In the genomic region with DNA sequence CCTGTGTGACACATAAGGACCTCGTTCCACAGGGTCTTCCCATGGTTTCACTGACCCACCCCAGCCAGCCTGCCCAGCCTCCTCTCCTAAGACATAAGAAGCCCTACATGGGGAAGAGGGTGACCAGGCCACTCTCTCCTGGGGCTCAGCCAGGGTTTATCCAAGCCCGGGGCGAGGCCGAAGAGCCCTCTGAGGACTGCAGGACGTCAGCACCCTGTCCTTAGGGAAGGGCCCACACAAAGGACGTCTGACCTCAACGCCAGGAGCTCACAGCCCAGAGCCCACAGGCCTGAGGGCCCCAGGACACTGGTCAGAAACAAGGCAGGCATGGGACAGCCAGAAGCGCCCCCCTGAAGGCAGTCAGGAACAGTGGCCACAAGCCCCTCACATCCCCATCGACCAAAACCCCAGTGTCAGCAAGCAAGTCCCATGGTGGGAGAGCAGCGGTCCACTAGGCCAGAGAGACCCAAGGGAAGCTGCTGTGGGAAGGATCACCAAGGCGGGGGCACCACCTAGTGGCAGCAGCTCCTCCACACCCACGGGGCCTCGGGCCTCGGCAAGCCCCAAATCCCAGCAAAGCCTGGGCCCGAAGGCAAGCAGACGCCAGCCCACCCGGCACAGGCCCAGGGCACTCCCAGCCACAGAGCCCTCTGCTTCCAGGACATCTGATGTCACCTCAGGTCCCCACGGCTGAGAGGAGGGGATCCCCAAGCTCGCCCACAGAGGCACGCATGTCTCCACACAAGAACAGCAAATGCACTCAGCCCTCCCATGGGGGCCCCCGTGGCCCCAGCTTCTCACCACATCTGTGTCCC, we compare ENCODE assay signal across 8 cellular contexts. TPM values are rescaled to one million over a fixed set of nuclear protein-coding genes. Genes with fewer than 3 reads are reported as not detected.
DNase-seq lines count a peak whose midpoint lies in the region; ATAC-seq and TF ChIP-seq lines count a peak whose summit lies in the region.

No MANE protein-coding gene starts in this region.

- in situ Hi-C loops in GM13976 (cut with MboI; ENCODE audit: low sequenced_read_pairs, unreplicated experiment) = no loop called here
- in situ Hi-C loops in Panc1 (cut with HindIII; ENCODE audit: low pct_unique_long_range_greater_than_20kb, low sequenced_read_pairs) = no loop called here

- intact Hi-C loops in Panc1 (cut with micrococcal nuclease; ENCODE audit: unreplicated experiment) (no loop called here), psoas muscle (cut with DNase I) (loop anchor here (2.0 to 10.0 kb wide), 4 partner anchors 105 to 632 kb away; no protein-coding TSS in a partner anchor)

- DNase-seq in AG09309 (ENCODE audit: low read depth) (peak; percentile 29), GM13976 (ENCODE audit: low spot score) (peak; percentile 90), Panc1 (ENCODE audit: low read depth, low spot score) (peak; percentile 8), cardiac muscle cell (ENCODE audit: low read depth in 1 of 2, low spot score in 1 of 2) (peak; percentile 83 to 87), psoas muscle (peak; percentile 75 to 85), mesenteric fat pad (ENCODE audit: low spot score) (no peak)
- DNase-seq in activated naive CD8-positive, alpha-beta T cell treated with anti-CD3 and anti-CD28 coated beads, Interleukin-2, amount 10 ng/mL, durations not matched to agents 7 days and 5 days = peak; percentile 61

- H3K27me3 ChIP-seq in Panc1 (ENCODE audit: control insufficient read depth, insufficient read depth, low read length) (no peaks in the 10 kb centered on the region), cardiac muscle cell (no peaks in the 10 kb centered on the region), psoas muscle (ENCODE audit: insufficient read depth in 3 of 3, low read length in 2 of 3) (no peaks in the 10 kb centered on the region)

- ATAC-seq in HG03159 (IDR thresholded peaks at IDR 0.05; ENCODE audit: unreplicated experiment) = peak; percentile 45
- peak; percentile 84 for ATAC-seq in Panc1
- peak; percentile 55 for ATAC-seq in activated naive CD8-positive, alpha-beta T cell treated with anti-CD3 and anti-CD28 coated beads, Interleukin-2, amount 10 ng/mL, durations not matched to agents 7 days and 5 days (ENCODE audit: low read depth)
- peak; percentile 88 to 96 (median 91) for ATAC-seq in psoas muscle

- H3K27ac Mint-ChIP-seq in activated naive CD8-positive, alpha-beta T cell treated with anti-CD3 and anti-CD28 coated beads, Interleukin-2, amount 10 ng/mL, durations not matched to agents 7 days and 5 days = no peak overlapping the region

- H3K9me3 ChIP-seq in Panc1 (ENCODE audit: control insufficient read depth, insufficient read depth, low read depth, low read length) (no peaks in the 10 kb centered on the region), cardiac muscle cell (ENCODE audit: low read depth) (no peaks in the 10 kb centered on the region), psoas muscle (no peaks in the 10 kb centered on the region)

- H3K4me1 ChIP-seq in Panc1 (ENCODE audit: control insufficient read depth, insufficient read depth, low read length) (no peaks in the 10 kb centered on the region), cardiac muscle cell (ENCODE audit: low read depth) (peaks cover 25% of the 10 kb centered on the region), psoas muscle (no peaks in the 10 kb centered on the region)

- no peak overlapping the region for H3K27ac ChIP-seq in Panc1 (ENCODE audit: low read length)
- no peak overlapping the region for H3K27ac ChIP-seq in cardiac muscle cell
- no peak overlapping the region for H3K27ac ChIP-seq in psoas muscle

- no peak overlapping the region for H3K4me3 Mint-ChIP-seq in activated naive CD8-positive, alpha-beta T cell treated with anti-CD3 and anti-CD28 coated beads, Interleukin-2, amount 10 ng/mL, durations not matched to agents 7 days and 5 days

- POLR2A ChIA-PET in Panc1 (lab: Charles Lee) = interaction anchor here (0.5 to 0.6 kb wide), 2 partner anchors 557 to 1056 kb away, joined by 3 to 8 read pairs; no protein-coding TSS in a partner anchor
- POLR2A ChIA-PET in activated naive CD8-positive, alpha-beta T cell treated with anti-CD3 and anti-CD28 coated beads, Interleukin-2, amount 10 ng/mL, durations not matched to agents 7 days and 5 days (lab: Charles Lee) = no interaction called here

- WGBS in psoas muscle, 3 donors = 47 to 61% (median 48%) methylated on average over 21 of the region's 21 CpGs

- H3K4me1 Mint-ChIP-seq in activated naive CD8-positive, alpha-beta T cell treated with anti-CD3 and anti-CD28 coated beads, Interleukin-2, amount 10 ng/mL, durations not matched to agents 7 days and 5 days = peaks cover 1% of the 10 kb centered on the region

- H3K36me3 ChIP-seq in Panc1 (ENCODE audit: control insufficient read depth, insufficient read depth, low read length) (peaks cover 9% of the 10 kb centered on the region), cardiac muscle cell (peaks cover 3% of the 10 kb centered on the region), psoas muscle (ENCODE audit: insufficient read depth in 1 of 2, low read depth in 1 of 2) (peaks cover 0 to 54% of the 10 kb centered on the region in 2 donors)

- no TSS peak for BruUV-seq in Panc1 (replicated peaks; lab: Mats Ljungman, UMichigan)

- H3K9me3 Mint-ChIP-seq in activated naive CD8-positive, alpha-beta T cell treated with anti-CD3 and anti-CD28 coated beads, Interleukin-2, amount 10 ng/mL, durations not matched to agents 7 days and 5 days = no peaks in the 10 kb centered on the region

- no peaks in the 10 kb centered on the region for H3K27me3 Mint-ChIP-seq in activated naive CD8-positive, alpha-beta T cell treated with anti-CD3 and anti-CD28 coated beads, Interleukin-2, amount 10 ng/mL, durations not matched to agents 7 days and 5 days

- H3K4me3 ChIP-seq in AG09309 (ENCODE audit: control insufficient read depth, low read depth, low read length) (no peak overlapping the region), Panc1 (ENCODE audit: low read depth in 2 of 2, low read length in 2 of 2) (no peak overlapping the region), cardiac muscle cell (no peak overlapping the region), psoas muscle (no peak overlapping the region)

- peaks cover 11% of the 10 kb centered on the region for H3K36me3 Mint-ChIP-seq in activated naive CD8-positive, alpha-beta T cell treated with anti-CD3 and anti-CD28 coated beads, Interleukin-2, amount 10 ng/mL, durations not matched to agents 7 days and 5 days

- CTCF ChIA-PET in Panc1 (lab: Charles Lee) = interaction anchor here (0.5 kb wide), 1 partner anchor 27 kb away, joined by 8 read pairs; no protein-coding TSS in a partner anchor

- TF ChIP-seq CTCF in AG09309 (IDR thresholded peaks at IDR 0.05; ENCODE audit: control insufficient read depth, insufficient read depth, low read depth, low read length, missing control alignments) (peak; percentile 97), GM13976 (IDR thresholded peaks at IDR 0.05; ENCODE audit: borderline replicate concordance, control extremely low read depth, extremely low read depth, insufficient read depth, missing control alignments) (peak; percentile 89), Panc1 (IDR thresholded peaks at IDR 0.05) (no peak; the same call in 1 of the 2 replicates), cardiac muscle cell (IDR thresholded peaks at IDR 0.05; ENCODE audit: low read depth, low read length) (peak; percentile 87), psoas muscle (IDR thresholded peaks at IDR 0.05) (peak; percentile 78)

RNA-seq across cellular contexts. Expression of a gene that starts 23.4 kb away (rescaled TPM):
- total RNA-seq in Panc1 (2021; ENCODE audit: unreplicated experiment) (70.8 TPM), cardiac muscle cell (56.2 and 70.6 TPM in 2 replicates), psoas muscle (10 to 100 TPM; 11.8 to 16.4 (median 15.3) TPM), mesenteric fat pad (32.2 TPM)
- 68.1 TPM for polyA plus RNA-seq in Panc1 (2012; ENCODE audit: insufficient read length)
- total RNA-seq in activated naive CD8-positive, alpha-beta T cell treated with anti-CD3 and anti-CD28 coated beads, Interleukin-2, amount 10 ng/mL, durations not matched to agents 7 days and 5 days = 10 to 100 TPM; 72.7 to 82.6 TPM
- polyA plus RNA-seq in cardiac muscle cell (38.3 and 47.0 TPM in 2 replicates), psoas muscle (10 to 100 TPM; 11.7 to 17.5 (median 17.5) TPM)

RNA-seq across cellular contexts. Expression of a gene that starts 32.7 kb away (rescaled TPM):
- total RNA-seq in Panc1 (2021; ENCODE audit: unreplicated experiment) = 49.9 TPM
- polyA plus RNA-seq in Panc1 (2012; ENCODE audit: insufficient read length) = 43.1 TPM
- total RNA-seq in activated naive CD8-positive, alpha-beta T cell treated with anti-CD3 and anti-CD28 coated beads, Interleukin-2, amount 10 ng/mL, durations not matched to agents 7 days and 5 days = 10 to 100 TPM; 27.4 to 29.3 TPM
- total RNA-seq in cardiac muscle cell = 22.6 and 24.2 TPM in 2 replicates
- 35.6 and 53.5 TPM in 2 replicates for polyA plus RNA-seq in cardiac muscle cell
- 10 to 100 TPM; 15.9 to 21.9 (median 18.4) TPM for total RNA-seq in psoas muscle
- 10 to 100 TPM; 21.6 to 53.0 (median 41.1) TPM for polyA plus RNA-seq in psoas muscle
- total RNA-seq in mesenteric fat pad = 19.7 TPM

RNA-seq across cellular contexts. Expression of a gene that starts 32.7 kb away (rescaled TPM):
- total RNA-seq in Panc1 (2021; ENCODE audit: unreplicated experiment) (92.6 TPM), cardiac muscle cell (16.2 and 33.0 TPM in 2 replicates), psoas muscle (10 to 100 TPM in 2 of 4 donors, 1 to 10 TPM in 2; 5.6 to 12.4 (median 8.4) TPM), mesenteric fat pad (16.3 TPM)
- polyA plus RNA-seq in Panc1 (2012; ENCODE audit: insufficient read length) = 114 TPM
- total RNA-seq in activated naive CD8-positive, alpha-beta T cell treated with anti-CD3 and anti-CD28 coated beads, Interleukin-2, amount 10 ng/mL, durations not matched to agents 7 days and 5 days = 10 to 100 TPM; 92.2 to 95.8 TPM
- polyA plus RNA-seq in cardiac muscle cell (33.8 and 37.5 TPM in 2 replicates), psoas muscle (10 to 100 TPM; 13.6 to 29.2 (median 19.1) TPM)
